22 cellular contexts compared by ENCODE assay signal in genomic region chr9:113646946-113647914, GRCh38.
DNase-seq lines count a peak whose midpoint lies in the region; ATAC-seq, FAIRE-seq and TF ChIP-seq lines count a peak whose summit lies in the region.
"Had no signal": no experiment of that assay in that cellular context is flagged by ENCODE, and none has a peak within 500 bp of the region (broad histone marks: within the 10 kb centered on the region; RNA-seq: fewer than 3 reads in every experiment).

No MANE protein-coding gene starts in this region.

- H3K4me1 Mint-ChIP-seq in activated T-cell treated with anti-CD3 and anti-CD28 coated beads, Interleukin-2, amount 50 U/mL, for 24 hours (ENCODE audit: low read depth), result peaks cover 4% of the 10 kb centered on the region
- H3K4me1 Mint-ChIP-seq in endodermal cell (peaks cover 17% of the 10 kb centered on the region), nephron (peaks cover 36% of the 10 kb centered on the region)
- H3K4me1 Mint-ChIP-seq: CD4-positive, alpha-beta memory T cell had no signal

- no peak overlapping the region for H3K9ac ChIP-seq in endodermal cell (ENCODE audit: extremely low read depth, low read length, poor library complexity, severe bottlenecking)

- H3K27me3 ChIP-seq in endodermal cell (ENCODE audit: control insufficient read depth, insufficient read depth, low read length, poor library complexity, severe bottlenecking) (peaks cover 76% of the 10 kb centered on the region), suprapubic skin (no peaks in the 10 kb centered on the region), foreskin keratinocyte (peaks cover 34% of the 10 kb centered on the region)

- TF ChIP-seq POLR2A in suprapubic skin (IDR thresholded peaks at IDR 0.05) (no peak), GM12892 (IDR thresholded peaks at IDR 0.05; ENCODE audit: low read depth, low read length) (no peak)

- no peaks in the 10 kb centered on the region for H3K9me3 Mint-ChIP-seq in activated T-cell treated with anti-CD3 and anti-CD28 coated beads, Interleukin-2, amount 50 U/mL, for 24 hours
- peaks cover 5% of the 10 kb centered on the region for H3K9me3 Mint-ChIP-seq in endodermal cell
- peaks cover 5% of the 10 kb centered on the region for H3K9me3 Mint-ChIP-seq in nephron
- H3K9me3 Mint-ChIP-seq: activated CD4-positive, alpha-beta memory T cell treated with anti-CD3 and anti-CD28 coated beads for 36 hours had no signal

- 89 to 92% methylated on average over 7 to 10 of the region's 10 CpGs for WGBS in endodermal cell (ENCODE audit: insufficient coverage in 1 of 2, insufficient read length in 1 of 2), 2 experiments
- WGBS in suprapubic skin, result 94% methylated on average over 8 of the region's 10 CpGs

- H3K4me3 ChIP-seq in endodermal cell (ENCODE audit: low read length) (no peak overlapping the region), suprapubic skin (no peak overlapping the region)
- H3K4me3 ChIP-seq: GM12878 had no signal

- H3K4me1 ChIP-seq in endodermal cell (ENCODE audit: control insufficient read depth, insufficient read depth, low read length) (peaks cover 5% of the 10 kb centered on the region), suprapubic skin (peaks cover 10% of the 10 kb centered on the region), foreskin keratinocyte (no peaks in the 10 kb centered on the region)

- no peak for TF ChIP-seq EP300 in suprapubic skin (IDR thresholded peaks at IDR 0.05)

- no peak overlapping the region for H3K27ac Mint-ChIP-seq in activated T-cell treated with anti-CD3 and anti-CD28 coated beads, Interleukin-2, amount 50 U/mL, for 24 hours
- H3K27ac Mint-ChIP-seq in endodermal cell (no peak overlapping the region), nephron (peak overlapping the region in 2 of 3 experiments; percentile 23 to 77)
- H3K27ac Mint-ChIP-seq: activated CD4-positive, alpha-beta memory T cell treated with anti-CD3 and anti-CD28 coated beads for 36 hours; activated naive CD8-positive, alpha-beta T cell treated with anti-CD3 and anti-CD28 coated beads, Interleukin-2, amount 50 U/mL, for 24 hours had no signal

- no peak for FAIRE-seq in GM12892 (lab: Jason Lieb, UNC)
- FAIRE-seq: GM12878 had no signal

- DNase-seq in activated T-cell treated with anti-CD3 and anti-CD28 coated beads, Interleukin-2, amount 50 U/mL, for 24 hours, result peak; percentile 8
- DNase-seq in activated T-cell treated with anti-CD3 and anti-CD28 coated beads for 4 hours (no peak), endodermal cell (peak; percentile 32), suprapubic skin (ENCODE audit: low spot score in 2 of 2) (peak; percentile 45 to 46), GM12892 (ENCODE audit: insufficient read length) (no peak), foreskin keratinocyte (no peak)
- DNase-seq: 8988T; activated CD4-positive, alpha-beta memory T cell treated with anti-CD3 and anti-CD28 coated beads for 36 hours; activated CD4-positive, CD25-positive, alpha-beta regulatory T cell; activated naive CD8-positive, alpha-beta T cell treated with anti-CD3 and anti-CD28 coated beads, Interleukin-2, amount 50 U/mL, for 24 hours; AML-193; CD4-positive, alpha-beta memory T cell; cerebellar nuclear complex; foreskin fibroblast; NCI-H1436 treated with DMSO at 0.1 percent for 48 hours; stimulated activated CD4-positive, alpha-beta T cell treated with anti-CD3 and anti-CD28 coated beads, Interleukin-2, amount 100 ng/mL, for 48 hours; substantia nigra had no signal

- H3K4me3 Mint-ChIP-seq in activated T-cell treated with anti-CD3 and anti-CD28 coated beads, Interleukin-2, amount 50 U/mL, for 24 hours, result no peak overlapping the region
- H3K4me3 Mint-ChIP-seq in endodermal cell (no peak overlapping the region), nephron (no peak overlapping the region)
- H3K4me3 Mint-ChIP-seq: activated CD4-positive, alpha-beta memory T cell treated with anti-CD3 and anti-CD28 coated beads for 36 hours; activated naive CD8-positive, alpha-beta T cell treated with anti-CD3 and anti-CD28 coated beads, Interleukin-2, amount 50 U/mL, for 24 hours; CD4-positive, alpha-beta memory T cell had no signal

- H3K36me3 Mint-ChIP-seq in activated T-cell treated with anti-CD3 and anti-CD28 coated beads, Interleukin-2, amount 50 U/mL, for 24 hours (ENCODE audit: low read depth), result no peaks in the 10 kb centered on the region
- no peaks in the 10 kb centered on the region for H3K36me3 Mint-ChIP-seq in endodermal cell (ENCODE audit: low read depth)
- H3K36me3 Mint-ChIP-seq in nephron (ENCODE audit: low read depth), result no peaks in the 10 kb centered on the region
- H3K36me3 Mint-ChIP-seq: activated CD4-positive, alpha-beta memory T cell treated with anti-CD3 and anti-CD28 coated beads for 36 hours; CD4-positive, alpha-beta memory T cell had no signal

- no peak for ATAC-seq in HG03469 (IDR thresholded peaks at IDR 0.05; ENCODE audit: unreplicated experiment)
- ATAC-seq in foreskin keratinocyte, result no peak
- ATAC-seq: activated naive CD8-positive, alpha-beta T cell treated with anti-CD3 and anti-CD28 coated beads, Interleukin-2, amount 50 U/mL, for 24 hours; GM12878 had no signal

- H3K9me3 ChIP-seq in endodermal cell (ENCODE audit: control insufficient read depth, low read length) (peaks cover 5% of the 10 kb centered on the region), suprapubic skin (no peaks in the 10 kb centered on the region)

- TF ChIP-seq CTCF in endodermal cell (conservative IDR thresholded peaks at IDR 0.05), result no peak
- no peak for TF ChIP-seq CTCF in nephron (IDR thresholded peaks at IDR 0.05; ENCODE audit: unreplicated experiment in 3 of 3)
- no peak for TF ChIP-seq CTCF in suprapubic skin (IDR thresholded peaks at IDR 0.05)
- TF ChIP-seq CTCF in foreskin keratinocyte (conservative IDR thresholded peaks at IDR 0.05), result no peak

- H3K27ac ChIP-seq in endodermal cell (ENCODE audit: low read depth, low read length), result no peak overlapping the region
- no peak overlapping the region for H3K27ac ChIP-seq in suprapubic skin
- H3K27ac ChIP-seq in foreskin keratinocyte, result no peak overlapping the region
- H3K27ac ChIP-seq: epithelial cell of prostate, RWPE1 had no signal

- H3K27me3 Mint-ChIP-seq in activated T-cell treated with anti-CD3 and anti-CD28 coated beads, Interleukin-2, amount 50 U/mL, for 24 hours, result peaks cover 10% of the 10 kb centered on the region
- H3K27me3 Mint-ChIP-seq in endodermal cell (ENCODE audit: insufficient read depth), result peaks cover 25% of the 10 kb centered on the region
- peaks cover 12% of the 10 kb centered on the region for H3K27me3 Mint-ChIP-seq in nephron (ENCODE audit: low read depth)

- H3K36me3 ChIP-seq in endodermal cell (ENCODE audit: control insufficient read depth, insufficient read depth, low read length), result no peaks in the 10 kb centered on the region
- no peaks in the 10 kb centered on the region for H3K36me3 ChIP-seq in suprapubic skin

Comparison
In these comparisons a context has a peak if more than half of its experiments do, and no peak if none do; other contexts are left out.
1. DNase-seq: peak in activated T-cell treated with anti-CD3 and anti-CD28 coated beads, Interleukin-2, amount 50 U/mL, for 24 hours (single experiment), endodermal cell (single experiment) and suprapubic skin (2 of 2); none in activated T-cell treated with anti-CD3 and anti-CD28 coated beads for 4 hours (single experiment), GM12892 (single experiment) and foreskin keratinocyte (0 of 2).
2. H3K27ac Mint-ChIP-seq: peak in nephron (2 of 3); none in activated T-cell treated with anti-CD3 and anti-CD28 coated beads, Interleukin-2, amount 50 U/mL, for 24 hours (single experiment) and endodermal cell (single experiment).